ENCODE assay signal across 10 cellular contexts in genomic region chr14:91063119-91063518, GRCh38. TPM values are rescaled to one million over a fixed set of nuclear protein-coding genes. Genes with fewer than 3 reads are reported as not detected.
DNase-seq lines count a peak whose midpoint lies in the region; FAIRE-seq and TF ChIP-seq lines count a peak whose summit lies in the region.
"Had no signal": no experiment of that assay in that cellular context is flagged by ENCODE, and none has a peak within 500 bp of the region (broad histone marks: within the 10 kb centered on the region; RNA-seq: fewer than 3 reads in every experiment).

No MANE protein-coding gene starts in this region.

- H3K9me3 Mint-ChIP-seq in T-helper 1 cell treated with Interleukin-12 subunit alpha and Interleukin-12 subunit beta and Interleukin-4 antibody, amounts not matched to agents 30 μg/mL and 1 μg/mL, for 36 hours: peaks cover 12% of the 10 kb centered on the region
- no peaks in the 10 kb centered on the region for H3K9me3 Mint-ChIP-seq in type B pancreatic cell

- H3K36me3 ChIP-seq in keratinocyte (ENCODE audit: control insufficient read depth in 2 of 2, extremely low read depth in 1 of 2, insufficient read depth in 2 of 2, low read length in 2 of 2): no peaks in the 10 kb centered on the region
- H3K36me3 ChIP-seq: SJSA1 had no signal

- FAIRE-seq in keratinocyte (lab: Jason Lieb, UNC) (no peak), frontal cortex (lab: Jason Lieb, UNC) (no peak)

- peak overlapping the region; percentile 50 for H2AFZ ChIP-seq in keratinocyte (ENCODE audit: control insufficient read depth, low read length)

- no peak overlapping the region for H3K27ac ChIP-seq in keratinocyte (ENCODE audit: control insufficient read depth, insufficient read depth, low read length)
- H3K27ac ChIP-seq: SJSA1 had no signal

- no peak for TF ChIP-seq CTCF in keratinocyte (optimal IDR thresholded peaks at IDR 0.05 in 1 of 3, IDR thresholded peaks at IDR 0.05 in 1 of 3, conservative IDR thresholded peaks at IDR 0.05 in 1 of 3; ENCODE audit: extremely low read depth in 1 of 3, insufficient read depth in 2 of 3, low read length in 3 of 3)
- TF ChIP-seq CTCF in type B pancreatic cell (conservative IDR thresholded peaks at IDR 0.05): no peak

- H3K79me2 ChIP-seq in keratinocyte (ENCODE audit: control insufficient read depth, insufficient read depth, low read length): no peaks in the 10 kb centered on the region

- peak overlapping the region; percentile 91 for H3K27ac Mint-ChIP-seq in T-helper 1 cell treated with Interleukin-12 subunit alpha and Interleukin-12 subunit beta and Interleukin-4 antibody, amounts not matched to agents 30 μg/mL and 1 μg/mL, for 36 hours
- no peak overlapping the region for H3K27ac Mint-ChIP-seq in type B pancreatic cell

- H3K4me3 Mint-ChIP-seq in T-helper 1 cell treated with Interleukin-12 subunit alpha and Interleukin-12 subunit beta and Interleukin-4 antibody, amounts not matched to agents 30 μg/mL and 1 μg/mL, for 36 hours: peak overlapping the region; percentile 35
- no peak overlapping the region for H3K4me3 Mint-ChIP-seq in type B pancreatic cell

- no peaks in the 10 kb centered on the region for H3K9me3 ChIP-seq in keratinocyte (ENCODE audit: control insufficient read depth, low read depth, low read length)
- H3K9me3 ChIP-seq: SJSA1 had no signal

- H3K27me3 Mint-ChIP-seq in T-helper 1 cell treated with Interleukin-12 subunit alpha and Interleukin-12 subunit beta and Interleukin-4 antibody, amounts not matched to agents 30 μg/mL and 1 μg/mL, for 36 hours (ENCODE audit: low read depth): no peaks in the 10 kb centered on the region
- no peaks in the 10 kb centered on the region for H3K27me3 Mint-ChIP-seq in type B pancreatic cell

- H3K9me1 ChIP-seq in keratinocyte (ENCODE audit: control insufficient read depth, extremely low read depth, insufficient read depth, low read length): no peaks in the 10 kb centered on the region

- in situ Hi-C loops in Caki2 (cut with HindIII; ENCODE audit: low pct_unique_long_range_greater_than_20kb, low sequenced_read_pairs): no loop called here

- DNase-seq in Caki2 (ENCODE audit: low read depth) (peak; percentile 33), HCEC 1CT (peak; percentile 11), keratinocyte (ENCODE audit: low read depth, low spot score) (no peak), globus pallidus (ENCODE audit: low spot score) (no peak), frontal cortex (ENCODE audit: low spot score in 2 of 2) (no peak), type B pancreatic cell (ENCODE audit: extremely low spot score, unreplicated experiment) (no peak)
- DNase-seq in activated T-cell treated with anti-CD3 and anti-CD28 coated beads, Interleukin-2, amount 50 U/mL, for 48 hours: no peak
- DNase-seq: H7 had no signal

- H3K4me3 ChIP-seq in keratinocyte (ENCODE audit: control insufficient read depth in 2 of 3, extremely low read depth in 1 of 3, insufficient read depth in 2 of 3, low read depth in 1 of 3, low read length in 3 of 3): no peak overlapping the region
- H3K4me3 ChIP-seq: SJSA1 had no signal

- peaks cover 23% of the 10 kb centered on the region for H3K36me3 Mint-ChIP-seq in T-helper 1 cell treated with Interleukin-12 subunit alpha and Interleukin-12 subunit beta and Interleukin-4 antibody, amounts not matched to agents 30 μg/mL and 1 μg/mL, for 36 hours (ENCODE audit: low read depth)
- H3K36me3 Mint-ChIP-seq in type B pancreatic cell: no peaks in the 10 kb centered on the region

- H3K4me1 ChIP-seq in keratinocyte (ENCODE audit: control insufficient read depth, extremely low read depth, insufficient read depth, low read length): peaks cover 10% of the 10 kb centered on the region

- dilution Hi-C loops in keratinocyte (cut with MboI; ENCODE audit: extremely low pct_ligation_motif_present, low sequenced_read_pairs): no loop called here

- no peaks in the 10 kb centered on the region for H4K20me1 ChIP-seq in keratinocyte (ENCODE audit: control insufficient read depth, extremely low read depth, insufficient read depth, low read length)

- H3K4me2 ChIP-seq in keratinocyte (ENCODE audit: control insufficient read depth, extremely low read depth, insufficient read depth, low read depth, low read length): no peak overlapping the region

- no peaks in the 10 kb centered on the region for H3K27me3 ChIP-seq in keratinocyte (ENCODE audit: control insufficient read depth, extremely low read depth, insufficient read depth, low read length)

- H3K9ac ChIP-seq in keratinocyte (ENCODE audit: control insufficient read depth, extremely low read depth, insufficient read depth, low read length): no peak overlapping the region

- H3K4me1 Mint-ChIP-seq in T-helper 1 cell treated with Interleukin-12 subunit alpha and Interleukin-12 subunit beta and Interleukin-4 antibody, amounts not matched to agents 30 μg/mL and 1 μg/mL, for 36 hours (ENCODE audit: low read depth): peaks cover 52% of the 10 kb centered on the region
- H3K4me1 Mint-ChIP-seq in type B pancreatic cell (ENCODE audit: unreplicated experiment): peaks cover 6% of the 10 kb centered on the region

RNA-seq across cellular contexts. Expression of gene RPS6KA5, which starts 2.7 kb away (rescaled TPM):
- 4.0 and 5.2 TPM in 2 replicates for total RNA-seq in Caki2 (2014; rRNA removed; shearing (Covaris generic); ENCODE audit: low replicate concordance)
- polyA plus RNA-seq in keratinocyte: 1.4 to 2.9 TPM (median 2.6 TPM) in 3 replicates
- polyA plus RNA-seq in keratinocyte (2011; ENCODE audit: low read depth): 9.8 TPM
- 1.0 and 1.5 TPM in 2 replicates for polyA plus RNA-seq in keratinocyte (2011; cell fraction: cytosol; rRNA removed)
- polyA plus RNA-seq in keratinocyte (2011; cell fraction: nucleus; rRNA removed): 2.4 and 2.5 TPM in 2 replicates
- 1.7 and 4.0 TPM in 2 replicates for polyA plus RNA-seq in keratinocyte (2012; ENCODE audit: low replicate concordance)
- 0.62 to 3.0 TPM (median 1.5 TPM) in 3 replicates for polyA minus RNA-seq in keratinocyte
- polyA minus RNA-seq in keratinocyte (2011; cell fraction: cytosol; rRNA and poly(A)+ RNA removed): 1.9 TPM
- 2.0 and 6.7 TPM in 2 replicates for polyA minus RNA-seq in keratinocyte (2011; cell fraction: nucleus; rRNA and poly(A)+ RNA removed)
- total RNA-seq in frontal cortex (8.2 TPM), type B pancreatic cell (ENCODE audit: low replicate concordance) (6.0 and 7.4 TPM in 2 replicates)

RNA-seq across cellular contexts. Expression of gene DGLUCY, which starts 50.8 kb away (rescaled TPM):
- 15.5 and 25.5 TPM in 2 replicates for total RNA-seq in Caki2 (2014; rRNA removed; shearing (Covaris generic); ENCODE audit: low replicate concordance)
- polyA plus RNA-seq in keratinocyte: 13.7 to 33.1 TPM (median 19.4 TPM) in 3 replicates
- polyA plus RNA-seq in keratinocyte (2011; ENCODE audit: low read depth): 4.7 TPM
- 11.7 and 12.0 TPM in 2 replicates for polyA plus RNA-seq in keratinocyte (2011; cell fraction: cytosol; rRNA removed)
- polyA plus RNA-seq in keratinocyte (2011; cell fraction: nucleus; rRNA removed): 32.9 and 39.7 TPM in 2 replicates
- polyA plus RNA-seq in keratinocyte (2012; ENCODE audit: low replicate concordance): 5.8 and 22.4 TPM in 2 replicates
- polyA minus RNA-seq in keratinocyte: 15.9 to 44.8 TPM (median 24.6 TPM) in 3 replicates
- 19.0 TPM for polyA minus RNA-seq in keratinocyte (2011; cell fraction: cytosol; rRNA and poly(A)+ RNA removed)
- polyA minus RNA-seq in keratinocyte (2011; cell fraction: nucleus; rRNA and poly(A)+ RNA removed): 23.3 and 28.5 TPM in 2 replicates
- total RNA-seq in frontal cortex: 23.2 TPM
- total RNA-seq in type B pancreatic cell (ENCODE audit: low replicate concordance): 24.2 and 37.5 TPM in 2 replicates

Comparison
In these comparisons a context has a peak if more than half of its experiments do, and no peak if none do; other contexts are left out.
1. DNase-seq: peak in Caki2 (single experiment) and HCEC 1CT (single experiment); none in keratinocyte (single experiment), globus pallidus (single experiment), frontal cortex (0 of 2), type B pancreatic cell (single experiment) and activated T-cell treated with anti-CD3 and anti-CD28 coated beads, Interleukin-2, amount 50 U/mL, for 48 hours (0 of 2).